In the genomic region with DNA sequence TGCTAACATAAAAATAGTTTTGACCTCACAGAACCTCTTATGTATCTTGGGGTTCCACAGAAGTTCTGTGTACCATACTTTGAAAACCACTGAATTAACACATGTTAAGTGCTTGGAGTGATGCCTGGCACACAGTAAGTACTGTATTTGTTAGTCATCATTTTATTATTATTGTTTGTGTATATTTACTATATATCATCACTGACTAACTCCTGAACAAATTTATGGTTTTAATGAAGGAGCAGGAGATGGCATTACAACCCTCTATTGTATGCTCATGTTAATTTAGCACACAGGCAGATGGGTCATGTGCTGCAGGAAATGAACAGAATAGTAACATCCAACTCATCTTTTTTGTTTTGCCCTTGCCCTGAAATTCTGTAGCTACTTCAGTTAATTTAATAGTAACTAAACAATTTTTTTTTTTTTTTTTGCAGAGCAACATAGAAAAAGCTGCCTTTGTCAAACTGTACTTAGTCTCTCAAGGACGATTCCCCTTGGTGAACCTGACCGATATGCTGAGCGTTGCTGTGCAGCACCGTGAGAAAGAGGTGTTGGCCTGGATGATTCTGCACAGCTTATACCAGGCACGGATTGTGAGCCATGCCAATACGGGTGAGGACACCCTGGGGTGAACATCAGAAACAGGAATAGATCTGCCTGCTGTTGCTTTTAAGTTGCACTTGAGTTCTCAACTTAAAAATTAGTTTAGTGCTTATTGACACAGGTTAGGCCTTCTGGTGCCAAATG, we compare ENCODE assay signal across 26 cellular contexts.
"Had no signal": no experiment of that assay in that cellular context is flagged by ENCODE, and none has a peak within 500 bp of the region (broad histone marks: within the 10 kb centered on the region; RNA-seq: fewer than 3 reads in every experiment).

No MANE protein-coding gene starts in this region.

- H3K27me3 Mint-ChIP-seq: activated naive CD4-positive, alpha-beta T cell treated with anti-CD3 and anti-CD28 coated beads, Interleukin-2, amount 50 U/mL, for 24 hours; effector memory CD8-positive, alpha-beta T cell; natural killer cell treated with Interleukin-12 subunit alpha and Interleukin-12 subunit beta and Interleukin-15 and Interleukin-18, amount 100 ng/mL, for 72 hours had no signal

- H3K27ac ChIP-seq: adrenal gland, ascending aorta, brain microvascular endothelial cell, colonic mucosa, heart left ventricle, pancreas, psoas muscle, right atrium auricular region, WERI-Rb-1 had no signal

- H3K4me3 ChIP-seq: adrenal gland, ascending aorta, colonic mucosa, dorsolateral prefrontal cortex, heart left ventricle, pancreas, psoas muscle, right atrium auricular region, tibial artery had no signal

- H3K4me1 ChIP-seq: colonic mucosa, pancreas, psoas muscle had no signal

- H3K36me3 ChIP-seq: ascending aorta, colonic mucosa, WERI-Rb-1 had no signal

- H3K4me3 Mint-ChIP-seq: activated CD8-positive, alpha-beta T cell treated with anti-CD3 and anti-CD28 coated beads, Interleukin-2, amount 10 ng/mL, durations not matched to agents 7 days and 5 days; activated naive CD4-positive, alpha-beta T cell treated with anti-CD3 and anti-CD28 coated beads, Interleukin-2, amount 50 U/mL, for 24 hours; effector memory CD8-positive, alpha-beta T cell; natural killer cell treated with Interleukin-12 subunit alpha and Interleukin-12 subunit beta and Interleukin-15 and Interleukin-18, amount 100 ng/mL, for 72 hours had no signal

- H3K27me3 ChIP-seq: adrenal gland, ascending aorta, brain microvascular endothelial cell, colonic mucosa, dorsolateral prefrontal cortex, heart left ventricle, pancreas, right atrium auricular region, tibial artery had no signal

- ATAC-seq: activated CD8-positive, alpha-beta T cell treated with anti-CD3 and anti-CD28 coated beads, Interleukin-2, amount 10 ng/mL, durations not matched to agents 7 days and 5 days; effector memory CD8-positive, alpha-beta T cell; esophagus mucosa; heart left ventricle; left ventricle myocardium superior; natural killer cell treated with Interleukin-12 subunit alpha and Interleukin-12 subunit beta and Interleukin-15 and Interleukin-18, amount 100 ng/mL, for 72 hours; pancreas; psoas muscle; stimulated activated naive CD8-positive, alpha-beta T cell treated with anti-CD3 and anti-CD28 coated beads, Interleukin-15, Interleukin-2, amounts not matched to agents 100 U/mL and 50 U/mL, for 24 hours had no signal

- H3K27ac Mint-ChIP-seq: activated CD8-positive, alpha-beta T cell treated with anti-CD3 and anti-CD28 coated beads, Interleukin-2, amount 10 ng/mL, durations not matched to agents 7 days and 5 days; activated naive CD4-positive, alpha-beta T cell treated with anti-CD3 and anti-CD28 coated beads, Interleukin-2, amount 50 U/mL, for 24 hours; effector memory CD8-positive, alpha-beta T cell; natural killer cell treated with Interleukin-12 subunit alpha and Interleukin-12 subunit beta and Interleukin-15 and Interleukin-18, amount 100 ng/mL, for 72 hours had no signal

- H3K4me1 Mint-ChIP-seq: activated naive CD4-positive, alpha-beta T cell treated with anti-CD3 and anti-CD28 coated beads, Interleukin-2, amount 50 U/mL, for 24 hours had no signal

- H3K9me3 ChIP-seq: adrenal gland, ascending aorta, colonic mucosa, heart left ventricle, pancreas, psoas muscle, right atrium auricular region, tibial artery had no signal

- DNase-seq: activated CD4-positive, alpha-beta T cell treated with anti-CD3 and anti-CD28 coated beads for 1 hour; activated CD4-positive, alpha-beta T cell treated with anti-CD3 and anti-CD28 coated beads, Interleukin-2, amount 50 U/mL, for 1 hour; activated CD8-positive, alpha-beta T cell treated with anti-CD3 and anti-CD28 coated beads, Interleukin-2, amount 10 ng/mL, durations not matched to agents 7 days and 5 days; activated gamma-delta T cell treated with Interleukin-2 at 50 U/mL for 16 hours; activated T-cell treated with anti-CD3 and anti-CD28 coated beads, Interleukin-2, amount 50 U/mL, for 1 hour; brain microvascular endothelial cell; central memory CD4-positive, alpha-beta T cell; colonic mucosa; effector memory CD8-positive, alpha-beta T cell; heart left ventricle; left ventricle myocardium superior; mammary epithelial cell; midbrain; pancreas; psoas muscle; stimulated activated CD4-positive, alpha-beta T cell treated with anti-CD3 and anti-CD28 coated beads, Interleukin-4, amount 100 ng/mL, for 24 hours; stimulated activated naive CD8-positive, alpha-beta T cell treated with anti-CD3 and anti-CD28 coated beads, Interleukin-15, Interleukin-2, amounts not matched to agents 100 U/mL and 50 U/mL, for 24 hours; tibial artery; WERI-Rb-1 had no signal

- H3K9me3 Mint-ChIP-seq: activated naive CD4-positive, alpha-beta T cell treated with anti-CD3 and anti-CD28 coated beads, Interleukin-2, amount 50 U/mL, for 24 hours; effector memory CD8-positive, alpha-beta T cell; natural killer cell treated with Interleukin-12 subunit alpha and Interleukin-12 subunit beta and Interleukin-15 and Interleukin-18, amount 100 ng/mL, for 72 hours had no signal
